ENCODE assay signal across 8 cellular contexts in genomic region chr5:109479260-109479860, GRCh38.
A peak's percentile ranks its signal among the peaks of the same experiment; 100 is the strongest.
DNase-seq lines count a peak whose midpoint lies in the region; ATAC-seq, FAIRE-seq and TF ChIP-seq lines count a peak whose summit lies in the region.

No MANE protein-coding gene starts in this region.

- no peaks in the 10 kb centered on the region for H3K79me2 ChIP-seq in astrocyte (ENCODE audit: insufficient read depth, low read length)

- H3K4me1 Mint-ChIP-seq in astrocyte (ENCODE audit: low read depth, unreplicated experiment) (no peaks in the 10 kb centered on the region), mesothelial cell of epicardium (peaks cover 11% of the 10 kb centered on the region)

- H3K4me3 ChIP-seq in Jurkat, Clone E6-1 (ENCODE audit: low read length), result no peak overlapping the region
- H3K4me3 ChIP-seq in astrocyte (ENCODE audit: insufficient read depth, low read depth, low read length) (no peak overlapping the region), testis (no peak overlapping the region)

- H3K27me3 ChIP-seq in astrocyte (ENCODE audit: insufficient read depth, low read length), result no peaks in the 10 kb centered on the region
- H3K27me3 ChIP-seq in testis, result no peaks in the 10 kb centered on the region

- H3K36me3 Mint-ChIP-seq in astrocyte (ENCODE audit: low read depth, unreplicated experiment), result no peaks in the 10 kb centered on the region
- no peaks in the 10 kb centered on the region for H3K36me3 Mint-ChIP-seq in mesothelial cell of epicardium

- FAIRE-seq in G401.6 (lab: Jason Lieb, UNC) (peak; percentile 96), astrocyte (lab: Jason Lieb, UNC) (peak; percentile 39)

- WGBS in testis, 2 donors, result 97 to 99% methylated on average over 2 of the region's 2 CpGs

- H3K36me3 ChIP-seq in astrocyte (ENCODE audit: insufficient read depth, low read length), result no peaks in the 10 kb centered on the region
- no peaks in the 10 kb centered on the region for H3K36me3 ChIP-seq in testis (ENCODE audit: low read depth, missing control alignments)

- no peaks in the 10 kb centered on the region for H3K4me1 ChIP-seq in astrocyte (ENCODE audit: insufficient read depth, low read length)
- no peaks in the 10 kb centered on the region for H3K4me1 ChIP-seq in testis

- H3K27ac ChIP-seq in astrocyte (ENCODE audit: low read depth, low read length), result no peak overlapping the region
- H3K27ac ChIP-seq in testis, result no peak overlapping the region

- H3K9ac ChIP-seq in astrocyte (ENCODE audit: low read length), result no peak overlapping the region

- intact Hi-C loops in testis (cut with DNase I; ENCODE audit: low total_unique reads), result no loop called here

- H3K4me3 Mint-ChIP-seq in astrocyte (ENCODE audit: unreplicated experiment), result no peak overlapping the region
- H3K4me3 Mint-ChIP-seq in mesothelial cell of epicardium, result no peak overlapping the region

- H3K27me3 Mint-ChIP-seq in astrocyte (ENCODE audit: low read depth, unreplicated experiment), result no peaks in the 10 kb centered on the region
- H3K27me3 Mint-ChIP-seq in mesothelial cell of epicardium (ENCODE audit: low read depth), result no peaks in the 10 kb centered on the region

- H3K9me3 ChIP-seq in astrocyte (ENCODE audit: insufficient read depth, low read depth, low read length), result no peaks in the 10 kb centered on the region
- no peaks in the 10 kb centered on the region for H3K9me3 ChIP-seq in testis

- no peak for TF ChIP-seq POLR2A in testis (IDR thresholded peaks at IDR 0.05)

- no peaks in the 10 kb centered on the region for H4K20me1 ChIP-seq in astrocyte (ENCODE audit: insufficient read depth, low read length)

- DNase-seq in Jurkat, Clone E6-1 (ENCODE audit: low read depth, low spot score), result peak; percentile 7
- DNase-seq in astrocyte (ENCODE audit: low read depth) (no peak), mesothelial cell of epicardium (ENCODE audit: low spot score in 2 of 2, unreplicated experiment in 2 of 2) (no peak), DMS79 treated with DMSO at 0.1 percent for 48 hours (lab: John Stamatoyannopoulos, UW) (no peak), cerebellar nuclear complex (lab: John Stamatoyannopoulos, UW) (no peak), testis (no peak)

- H2AFZ ChIP-seq in astrocyte (ENCODE audit: low read depth, low read length), result no peak overlapping the region

- no peak overlapping the region for H3K27ac Mint-ChIP-seq in astrocyte (ENCODE audit: unreplicated experiment)
- no peak overlapping the region for H3K27ac Mint-ChIP-seq in mesothelial cell of epicardium

- TF ChIP-seq CTCF in astrocyte (IDR thresholded peaks at IDR 0.05; ENCODE audit: insufficient read depth, low read depth, low read length) (peak; percentile 42), mesothelial cell of epicardium (IDR thresholded peaks at IDR 0.05; ENCODE audit: unreplicated experiment) (peak; percentile 27), testis (IDR thresholded peaks at IDR 0.05) (peak in 1 of 3 experiments; percentile 38)

- H3K9me3 Mint-ChIP-seq in astrocyte (ENCODE audit: unreplicated experiment), result no peaks in the 10 kb centered on the region
- no peaks in the 10 kb centered on the region for H3K9me3 Mint-ChIP-seq in mesothelial cell of epicardium

- no peak for ATAC-seq in GM21576 (IDR thresholded peaks at IDR 0.05; ENCODE audit: unreplicated experiment)

- H3K4me2 ChIP-seq in astrocyte (ENCODE audit: low read length), result no peak overlapping the region
